In genomic region chr3:183116051-183116614, GRCh38 we compare ENCODE assay signal across 8 cellular contexts. TPM values are rescaled to one million over a fixed set of nuclear protein-coding genes. Genes with fewer than 3 reads are reported as not detected.
DNase-seq lines count a peak whose midpoint lies in the region; ATAC-seq and TF ChIP-seq lines count a peak whose summit lies in the region.

No MANE protein-coding gene starts in this region.

- H3K23ac ChIP-seq in trophoblast cell (ENCODE audit: low read length) = no peak overlapping the region

- no peak overlapping the region for H3K4ac ChIP-seq in trophoblast cell (ENCODE audit: low read depth, low read length)

- H2AFZ ChIP-seq in trophoblast cell (ENCODE audit: insufficient read depth, low read length, poor library complexity) = no peak overlapping the region

- H3K27me3 ChIP-seq in trophoblast cell (ENCODE audit: insufficient read depth, low read length) = no peaks in the 10 kb centered on the region

- H3K14ac ChIP-seq in trophoblast cell (ENCODE audit: low read length) = no peak overlapping the region

- no peak overlapping the region for H4K8ac ChIP-seq in trophoblast cell (ENCODE audit: low read depth, low read length)

- H3K36me3 Mint-ChIP-seq in activated CD8-positive, alpha-beta T cell treated with anti-CD3 and anti-CD28 coated beads, Interleukin-2, amount 10 ng/mL, durations not matched to agents 7 days and 5 days (ENCODE audit: low read depth) = no peaks in the 10 kb centered on the region
- no peaks in the 10 kb centered on the region for H3K36me3 Mint-ChIP-seq in endothelial cell (ENCODE audit: low read depth, unreplicated experiment)

- no peak overlapping the region for H3K27ac ChIP-seq in trophoblast cell (ENCODE audit: low read depth, low read length)

- H3K4me2 ChIP-seq in trophoblast cell (ENCODE audit: low read length) = peak overlapping the region; percentile 66

- no peak overlapping the region for H2AK5ac ChIP-seq in trophoblast cell (ENCODE audit: low read length)

- WGBS in trophoblast cell (ENCODE audit: extremely low coverage, insufficient coverage, insufficient read length) = no CpG with 5 or more reads among the region's 25 CpGs

- H3K4me1 Mint-ChIP-seq in activated CD8-positive, alpha-beta T cell treated with anti-CD3 and anti-CD28 coated beads, Interleukin-2, amount 10 ng/mL, durations not matched to agents 7 days and 5 days (ENCODE audit: low read depth) = peaks cover 8% of the 10 kb centered on the region
- peaks cover 4% of the 10 kb centered on the region for H3K4me1 Mint-ChIP-seq in endothelial cell (ENCODE audit: unreplicated experiment)

- H4K91ac ChIP-seq in trophoblast cell (ENCODE audit: low read depth, low read length) = no peak overlapping the region

- H3K18ac ChIP-seq in trophoblast cell (ENCODE audit: low read length) = no peak overlapping the region

- H3K9ac ChIP-seq in trophoblast cell (ENCODE audit: low read length) = no peak overlapping the region

- no peaks in the 10 kb centered on the region for H3K9me3 ChIP-seq in trophoblast cell (ENCODE audit: insufficient read depth, low read depth, low read length)

- peak; percentile 37 for DNase-seq in NOMO-1 treated with DMSO at 0.1 percent for 48 hours (lab: John Stamatoyannopoulos, UW; ENCODE audit: unreplicated experiment)
- no peak for DNase-seq in NOMO-1 treated with dmso at 0.1 percent for 144 hours (lab: John Stamatoyannopoulos, UW; ENCODE audit: unreplicated experiment)
- peak; percentile 96 for DNase-seq in NCI-H2227 (lab: John Stamatoyannopoulos, UW; ENCODE audit: unreplicated experiment)
- peak; percentile 77 for DNase-seq in activated CD8-positive, alpha-beta T cell treated with anti-CD3 and anti-CD28 coated beads, Interleukin-2, amount 10 ng/mL, durations not matched to agents 7 days and 5 days
- DNase-seq in endothelial cell (ENCODE audit: low spot score) = peak; percentile 46
- DNase-seq in trophoblast cell = no peak
- no peak for DNase-seq in COLO829 (ENCODE audit: low spot score)

- no peak overlapping the region for H2BK12ac ChIP-seq in trophoblast cell (ENCODE audit: low read length)

- no peak overlapping the region for H4K12ac ChIP-seq in trophoblast cell (ENCODE audit: low read depth, low read length)

- H3K4me3 ChIP-seq in trophoblast cell (ENCODE audit: low read depth, low read length) = peak overlapping the region; percentile 65

- CTCF ChIA-PET in activated CD8-positive, alpha-beta T cell treated with anti-CD3 and anti-CD28 coated beads, Interleukin-2, amount 10 ng/mL, durations not matched to agents 7 days and 5 days (lab: Charles Lee) = interaction anchor here (1.2 to 3.2 kb wide), 2 partner anchors 63 to 266 kb away, joined by 4 to 13 read pairs; no protein-coding TSS in a partner anchor

- H3K36me3 ChIP-seq in trophoblast cell (ENCODE audit: control insufficient read depth in 1 of 2, insufficient read depth in 2 of 2, low read length in 2 of 2) = no peaks in the 10 kb centered on the region

- H3K79me1 ChIP-seq in trophoblast cell (ENCODE audit: low read length) = no peaks in the 10 kb centered on the region

- H2BK120ac ChIP-seq in trophoblast cell (ENCODE audit: insufficient read depth, low read length, poor library complexity) = no peak overlapping the region

- peaks cover 12% of the 10 kb centered on the region for H3K27me3 Mint-ChIP-seq in activated CD8-positive, alpha-beta T cell treated with anti-CD3 and anti-CD28 coated beads, Interleukin-2, amount 10 ng/mL, durations not matched to agents 7 days and 5 days (ENCODE audit: low read depth)
- peaks cover 4% of the 10 kb centered on the region for H3K27me3 Mint-ChIP-seq in endothelial cell (ENCODE audit: unreplicated experiment)

- H3K4me3 Mint-ChIP-seq in activated CD8-positive, alpha-beta T cell treated with anti-CD3 and anti-CD28 coated beads, Interleukin-2, amount 10 ng/mL, durations not matched to agents 7 days and 5 days = peak overlapping the region; percentile 74
- H3K4me3 Mint-ChIP-seq in endothelial cell (ENCODE audit: unreplicated experiment) = peak overlapping the region; percentile 67

- no peak overlapping the region for H2BK5ac ChIP-seq in trophoblast cell (ENCODE audit: low read depth, low read length, poor library complexity)

- H3K79me2 ChIP-seq in trophoblast cell (ENCODE audit: control insufficient read depth, insufficient read depth, low read length, poor library complexity) = no peaks in the 10 kb centered on the region

- H3K27ac Mint-ChIP-seq in activated CD8-positive, alpha-beta T cell treated with anti-CD3 and anti-CD28 coated beads, Interleukin-2, amount 10 ng/mL, durations not matched to agents 7 days and 5 days = no peak overlapping the region
- no peak overlapping the region for H3K27ac Mint-ChIP-seq in endothelial cell (ENCODE audit: unreplicated experiment)

- H3K9me3 Mint-ChIP-seq in activated CD8-positive, alpha-beta T cell treated with anti-CD3 and anti-CD28 coated beads, Interleukin-2, amount 10 ng/mL, durations not matched to agents 7 days and 5 days (ENCODE audit: insufficient read depth) = no peaks in the 10 kb centered on the region
- no peaks in the 10 kb centered on the region for H3K9me3 Mint-ChIP-seq in endothelial cell (ENCODE audit: unreplicated experiment)

- ATAC-seq in HG03108 (IDR thresholded peaks at IDR 0.05; ENCODE audit: unreplicated experiment) = peak; percentile 94
- ATAC-seq in activated CD8-positive, alpha-beta T cell treated with anti-CD3 and anti-CD28 coated beads, Interleukin-2, amount 10 ng/mL, durations not matched to agents 7 days and 5 days = peak; percentile 90

- TF ChIP-seq CTCF in endothelial cell (IDR thresholded peaks at IDR 0.05; ENCODE audit: unreplicated experiment) = no peak

- POLR2A ChIA-PET in activated CD8-positive, alpha-beta T cell treated with anti-CD3 and anti-CD28 coated beads, Interleukin-2, amount 10 ng/mL, durations not matched to agents 7 days and 5 days (lab: Charles Lee) = interaction anchor here (0.6 kb wide), 1 partner anchor 43 kb away, joined by 3 read pairs; no protein-coding TSS in a partner anchor

- H3K4me1 ChIP-seq in trophoblast cell (ENCODE audit: control insufficient read depth in 1 of 2, insufficient read depth in 2 of 2, low read length in 2 of 2) = peaks cover 0 to 3% of the 10 kb centered on the region in 2 experiments

RNA-seq across cellular contexts. Expression of gene MCCC1, which starts 16.8 kb away (rescaled TPM):
- 10 to 100 TPM; 30.1 to 32.7 TPM for total RNA-seq in activated CD8-positive, alpha-beta T cell treated with anti-CD3 and anti-CD28 coated beads, Interleukin-2, amount 10 ng/mL, durations not matched to agents 7 days and 5 days
- total RNA-seq in endothelial cell (ENCODE audit: unreplicated experiment) = 19.8 TPM
- 11.3 and 12.1 TPM in 2 replicates for polyA plus RNA-seq in trophoblast cell (2013)

RNA-seq across cellular contexts. Expression of gene LAMP3, which starts 46.4 kb away (rescaled TPM):
- 10 to 100 TPM; 14.3 to 15.2 TPM for total RNA-seq in activated CD8-positive, alpha-beta T cell treated with anti-CD3 and anti-CD28 coated beads, Interleukin-2, amount 10 ng/mL, durations not matched to agents 7 days and 5 days
- total RNA-seq in endothelial cell (ENCODE audit: unreplicated experiment) = not detected
- polyA plus RNA-seq in trophoblast cell (2013) = 1.2 TPM in 2 replicates

Comparison
In these comparisons a context has a peak if more than half of its experiments do, and no peak if none do; other contexts are left out.
1. DNase-seq: peak in NOMO-1 treated with DMSO at 0.1 percent for 48 hours (single experiment), NCI-H2227 (single experiment), activated CD8-positive, alpha-beta T cell treated with anti-CD3 and anti-CD28 coated beads, Interleukin-2, amount 10 ng/mL, durations not matched to agents 7 days and 5 days (single experiment) and endothelial cell (single experiment); none in NOMO-1 treated with dmso at 0.1 percent for 144 hours (single experiment), trophoblast cell (0 of 2) and COLO829 (single experiment).
2. RNA of gene LAMP3, which starts 46.4 kb away (total RNA-seq): 14.3 to 15.2 TPM in activated CD8-positive, alpha-beta T cell treated with anti-CD3 and anti-CD28 coated beads, Interleukin-2, amount 10 ng/mL, durations not matched to agents 7 days and 5 days; not detected in endothelial cell (single experiment); every median in the first group is over 10 times any median in the second.